8 cellular contexts compared by ENCODE assay signal in the genomic region with DNA sequence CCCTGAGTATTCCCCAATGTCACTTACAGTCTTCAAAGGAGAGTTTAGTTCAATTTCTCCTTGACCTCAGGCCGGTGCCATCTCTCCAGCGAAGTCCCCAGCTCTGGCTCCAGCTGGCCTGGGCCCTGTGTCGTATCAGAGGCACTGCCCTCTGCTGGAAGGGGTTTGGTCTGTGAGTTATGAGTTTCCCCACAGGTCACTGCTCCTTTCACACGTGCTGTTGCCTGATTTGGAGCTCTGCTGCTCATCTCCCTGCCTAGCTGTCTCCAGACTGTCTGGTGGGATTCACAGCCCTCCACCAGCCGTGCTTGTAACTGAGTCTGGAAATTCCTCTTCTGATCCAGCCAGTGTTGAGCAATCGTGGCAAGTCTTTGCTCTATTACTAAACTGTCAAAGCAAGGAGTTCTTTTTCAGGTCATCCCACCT. TPM values are rescaled to one million over a fixed set of nuclear protein-coding genes. Genes with fewer than 3 reads are reported as not detected.
A peak's percentile ranks its signal among the peaks of the same experiment; 100 is the strongest.
DNase-seq lines count a peak whose midpoint lies in the region; ATAC-seq and TF ChIP-seq lines count a peak whose summit lies in the region.

A gene (minus strand): TSS at position 105 of the 426 bp plus-strand sequence. CDS start 2,179 bp downstream, outside the sequence.

- intact Hi-C loops in right lobe of liver (cut with DNase I) = no loop called here

- peak; percentile 56 to 66 (median 61) for TF ChIP-seq CTCF in right lobe of liver (IDR thresholded peaks at IDR 0.05)

- ATAC-seq in GM19328 (IDR thresholded peaks at IDR 0.05; ENCODE audit: unreplicated experiment) (peak; percentile 56), HG03442 (IDR thresholded peaks at IDR 0.05; ENCODE audit: unreplicated experiment) (peak; percentile 59), right lobe of liver (peak; percentile 77 to 88 (median 84))

- H3K4me3 ChIP-seq in BLaER1 treated with 17β-estradiol and CSF1 and Interleukin-3, amounts not matched to agents 10 nM and 100 nM = peak within 1 kb of the TSS; percentile 60 to 80 (median 72)
- peak within 1 kb of the TSS; percentile 45 to 71 (median 54) for H3K4me3 ChIP-seq in right lobe of liver

- peaks cover 76 to 88% (median 82%) of the 10 kb centered on the region in 11 experiments for H3K27me3 ChIP-seq in BLaER1 treated with 17β-estradiol and CSF1 and Interleukin-3, amounts not matched to agents 10 nM and 100 nM
- no peaks in the 10 kb centered on the region for H3K27me3 ChIP-seq in right lobe of liver

- DNase-seq in NCI-H526 treated with DMSO at 0.1 percent for 48 hours (lab: John Stamatoyannopoulos, UW) (peak; percentile 59), ecto neural progenitor cell (ENCODE audit: low spot score) (peak; percentile 70), right lobe of liver (peak; percentile 78 to 84 (median 81))
- peak; percentile 24 to 42 for DNase-seq in activated CD4-positive, alpha-beta T cell treated with anti-CD3 and anti-CD28 coated beads, Interleukin-2, amount 50 U/mL, for 24 hours (ENCODE audit: low read depth in 1 of 2, low spot score in 1 of 2)
- DNase-seq in stimulated activated CD4-positive, alpha-beta T cell treated with anti-CD3 and anti-CD28 coated beads, TNF-alpha, amount 100 ng/mL, for 1 hour (ENCODE audit: low read depth in 3 of 3, low spot score in 1 of 3) = peak in 2 of 3 donors; percentile 12 to 13

- WGBS in right lobe of liver (ENCODE audit: insufficient coverage, low coverage, low lambda C conversion rate, missing lambda C conversion rate) = 5% methylated on average over 6 of the region's 6 CpGs

- peak within 1 kb of the TSS; percentile 67 to 84 (median 72) for H3K4me2 ChIP-seq in BLaER1 treated with 17β-estradiol and CSF1 and Interleukin-3, amounts not matched to agents 10 nM and 100 nM

- H4K20me1 ChIP-seq in BLaER1 treated with 17β-estradiol and CSF1 and Interleukin-3, amounts not matched to agents 10 nM and 100 nM = peaks cover 0 to 22% (median 17%) of the 10 kb centered on the region in 11 experiments; a peak in 15 of 22 replicates

- H3K9ac ChIP-seq in BLaER1 treated with 17β-estradiol and CSF1 and Interleukin-3, amounts not matched to agents 10 nM and 100 nM = peak within 1 kb of the TSS; percentile 85 to 98 (median 97)

- H3K9me3 ChIP-seq in BLaER1 treated with 17β-estradiol and CSF1 and Interleukin-3, amounts not matched to agents 10 nM and 100 nM (replicated peaks in 1 of 11) = peaks cover 0 to 10% (median 0%) of the 10 kb centered on the region in 11 experiments; a peak in 2 of 22 replicates
- H3K9me3 ChIP-seq in right lobe of liver = no peaks in the 10 kb centered on the region

- peaks cover 0 to 25% (median 14%) of the 10 kb centered on the region in 10 experiments; a peak in 14 of 20 replicates for H3K4me1 ChIP-seq in BLaER1 treated with 17β-estradiol and CSF1 and Interleukin-3, amounts not matched to agents 10 nM and 100 nM
- peaks cover 0 to 5% (median 0%) of the 10 kb centered on the region in 4 donors for H3K4me1 ChIP-seq in right lobe of liver

- H3K27ac ChIP-seq in BLaER1 treated with 17β-estradiol and CSF1 and Interleukin-3, amounts not matched to agents 10 nM and 100 nM = peak within 1 kb of the TSS; percentile 95 to 99 (median 97)
- peak within 1 kb of the TSS; percentile 58 to 79 (median 60) for H3K27ac ChIP-seq in right lobe of liver

- peak; percentile 51 for TF ChIP-seq POLR2A in right lobe of liver (IDR thresholded peaks at IDR 0.05)

- peaks cover 0 to 3% (median 0%) of the 10 kb centered on the region in 11 experiments; a peak in 1 of 22 replicates for H3K36me3 ChIP-seq in BLaER1 treated with 17β-estradiol and CSF1 and Interleukin-3, amounts not matched to agents 10 nM and 100 nM
- no peaks in the 10 kb centered on the region for H3K36me3 ChIP-seq in right lobe of liver

RNA-seq across cellular contexts. Expression of the gene that starts here (rescaled TPM):
- total RNA-seq in right lobe of liver = 10 to 100 TPM; 18.9 to 26.6 (median 25.1) TPM

Comparison
In these comparisons a context has a peak if more than half of its experiments do, and no peak if none do; other contexts are left out.
1. Peak in every context shown above with its lines: DNase-seq, ATAC-seq, H3K4me3 ChIP-seq and H3K27ac ChIP-seq.
2. DNase-seq: peak in every context shown above with its lines; median percentile 81 in right lobe of liver; 70 in ecto neural progenitor cell; 59 in NCI-H526 treated with DMSO at 0.1 percent for 48 hours; 33 in activated CD4-positive, alpha-beta T cell treated with anti-CD3 and anti-CD28 coated beads, Interleukin-2, amount 50 U/mL, for 24 hours; 12 in stimulated activated CD4-positive, alpha-beta T cell treated with anti-CD3 and anti-CD28 coated beads, TNF-alpha, amount 100 ng/mL, for 1 hour.